1 cellular context compared by ENCODE assay signal in genomic region chr10:71981024-71981867, GRCh38.
TF ChIP-seq lines count a peak whose summit lies in the region.

No MANE protein-coding gene starts in this region.

TF ChIP-seq in HepG2, 621 proteins besides CTCF, POLR2A, EP300 and RAD21 (continued from another document and continues in another):
- TF ChIP-seq ATF2 (CRISPR knock-in tag; IDR thresholded peaks at IDR 0.05) = no peak
- TF ChIP-seq CHD4 (IDR thresholded peaks at IDR 0.05; ENCODE audit: borderline replicate concordance, low read length) = 0 out of 2 replicates have a peak, but pooled peaks have one; percentile 33
- no peak for TF ChIP-seq ZNF460 (CRISPR knock-in tag; IDR thresholded peaks at IDR 0.05; ENCODE audit: borderline replicate concordance)
- TF ChIP-seq POLR2AphosphoS5 (IDR thresholded peaks at IDR 0.05; ENCODE audit: low read depth, low read length) = no peak
- TF ChIP-seq DDIT3 (CRISPR knock-in tag; IDR thresholded peaks at IDR 0.05) = no peak
- no peak for TF ChIP-seq TRIM24 (CRISPR knock-in tag; IDR thresholded peaks at IDR 0.05)
- TF ChIP-seq MIER3 (CRISPR knock-in tag; IDR thresholded peaks at IDR 0.05; ENCODE audit: borderline replicate concordance) = no peak
- 0 out of 2 replicates have a peak, but pooled peaks have one; percentile 24 for TF ChIP-seq HDAC1 (CRISPR knock-in tag; IDR thresholded peaks at IDR 0.05)
- TF ChIP-seq RCOR2 (CRISPR knock-in tag; IDR thresholded peaks at IDR 0.05) = peak; percentile 66; the same call in 1 of the 2 replicates
- no peak for TF ChIP-seq ZNF850 (CRISPR knock-in tag; conservative IDR thresholded peaks at IDR 0.05)
- peak; percentile 15; the same call in 1 of the 2 replicates for TF ChIP-seq NFKB2 (CRISPR knock-in tag; IDR thresholded peaks at IDR 0.05; ENCODE audit: borderline replicate concordance)
- TF ChIP-seq ZFAT (CRISPR knock-in tag; conservative IDR thresholded peaks at IDR 0.05) = no peak
- no peak for TF ChIP-seq MAFG (CRISPR knock-in tag; IDR thresholded peaks at IDR 0.05)
- no peak for TF ChIP-seq HBP1 (CRISPR knock-in tag; IDR thresholded peaks at IDR 0.05; ENCODE audit: low read depth)
- no peak for TF ChIP-seq ZEB1 (IDR thresholded peaks at IDR 0.05; ENCODE audit: insufficient replicate concordance, low read depth)
- no peak for TF ChIP-seq JUND (CRISPR knock-in tag; IDR thresholded peaks at IDR 0.05)
- TF ChIP-seq ZNF362 (CRISPR knock-in tag; IDR thresholded peaks at IDR 0.05; ENCODE audit: borderline replicate concordance) = no peak
- TF ChIP-seq SIN3B (IDR thresholded peaks at IDR 0.05; ENCODE audit: low read length) = no peak
- TF ChIP-seq ZNF550 (CRISPR knock-in tag; IDR thresholded peaks at IDR 0.05; ENCODE audit: borderline replicate concordance) = no peak
- TF ChIP-seq ZBTB7B (CRISPR knock-in tag; IDR thresholded peaks at IDR 0.05) = peak; percentile 72
- TF ChIP-seq RBFOX2 (IDR thresholded peaks at IDR 0.05; ENCODE audit: low read depth, low read length) = peak; percentile 58
- TF ChIP-seq HNRNPH1 (optimal IDR thresholded peaks at IDR 0.05; ENCODE audit: low read depth, low read length) = no peak
- TF ChIP-seq ZNF652 (CRISPR knock-in tag; IDR thresholded peaks at IDR 0.05; ENCODE audit: borderline replicate concordance, low read depth) = no peak
- TF ChIP-seq ZNF552 (CRISPR knock-in tag; IDR thresholded peaks at IDR 0.05; ENCODE audit: borderline replicate concordance) = no peak
- no peak for TF ChIP-seq GLI4 (CRISPR knock-in tag; IDR thresholded peaks at IDR 0.05; ENCODE audit: borderline replicate concordance)
- no peak for TF ChIP-seq SYNCRIP (IDR thresholded peaks at IDR 0.05; ENCODE audit: insufficient read depth, low read depth, low read length)
- TF ChIP-seq RFX1 (IDR thresholded peaks at IDR 0.05) = no peak
- TF ChIP-seq CBFB (CRISPR knock-in tag; IDR thresholded peaks at IDR 0.05) = no peak
- no peak for TF ChIP-seq FOXA1 (IDR thresholded peaks at IDR 0.05)
- 0 out of 2 replicates have a peak, but pooled peaks have one; percentile 2 for TF ChIP-seq FOXA1 (CRISPR knock-in tag; IDR thresholded peaks at IDR 0.05)
- no peak for TF ChIP-seq ZC3H13 (CRISPR knock-in tag; IDR thresholded peaks at IDR 0.05)
- TF ChIP-seq ZNF709 (CRISPR knock-in tag; IDR thresholded peaks at IDR 0.05) = no peak
- peak; percentile 49; the same call in 1 of the 2 replicates for TF ChIP-seq BCL6 (CRISPR knock-in tag; IDR thresholded peaks at IDR 0.05)
- TF ChIP-seq ZSCAN9 (CRISPR knock-in tag; IDR thresholded peaks at IDR 0.05; ENCODE audit: borderline replicate concordance) = 0 out of 2 replicates have a peak, but pooled peaks have one; percentile 28
- TF ChIP-seq RFXAP (CRISPR knock-in tag; IDR thresholded peaks at IDR 0.05; ENCODE audit: borderline replicate concordance) = no peak
- TF ChIP-seq ZNF496 (CRISPR knock-in tag; IDR thresholded peaks at IDR 0.05; ENCODE audit: insufficient replicate concordance) = no peak
- no peak for TF ChIP-seq ATF5 (CRISPR knock-in tag; IDR thresholded peaks at IDR 0.05; ENCODE audit: low read depth)
- no peak for TF ChIP-seq ZNF670 (CRISPR knock-in tag; IDR thresholded peaks at IDR 0.05; ENCODE audit: borderline replicate concordance)
- TF ChIP-seq ZNF549 (CRISPR knock-in tag; IDR thresholded peaks at IDR 0.05) = no peak
- no peak for TF ChIP-seq MXD4 (CRISPR knock-in tag; IDR thresholded peaks at IDR 0.05)
- no peak; the same call in 1 of the 2 replicates for TF ChIP-seq CREM (IDR thresholded peaks at IDR 0.05)
- no peak for TF ChIP-seq CREM (CRISPR knock-in tag; IDR thresholded peaks at IDR 0.05)
- no peak for TF ChIP-seq NR2C2 (CRISPR knock-in tag; IDR thresholded peaks at IDR 0.05; ENCODE audit: borderline replicate concordance)
- no peak for TF ChIP-seq ZNF382 (CRISPR knock-in tag; IDR thresholded peaks at IDR 0.05; ENCODE audit: borderline replicate concordance)
- no peak for TF ChIP-seq ZBTB21 (CRISPR knock-in tag; IDR thresholded peaks at IDR 0.05)
- peak; percentile 56; the same call in 1 of the 2 replicates for TF ChIP-seq ZBTB10 (CRISPR knock-in tag; IDR thresholded peaks at IDR 0.05; ENCODE audit: borderline replicate concordance)
- no peak for TF ChIP-seq NONO (IDR thresholded peaks at IDR 0.05)
- 0 out of 2 replicates have a peak, but pooled peaks have one; percentile 20 for TF ChIP-seq NONO (CRISPR knock-in tag; conservative IDR thresholded peaks at IDR 0.05)
- TF ChIP-seq TAF15 (IDR thresholded peaks at IDR 0.05; ENCODE audit: low read depth, low read length, poor library complexity, severe bottlenecking) = no peak
- no peak for TF ChIP-seq FOXM1 (CRISPR knock-in tag; IDR thresholded peaks at IDR 0.05)
- no peak for TF ChIP-seq SRSF4 (IDR thresholded peaks at IDR 0.05; ENCODE audit: low read depth, low read length, poor library complexity, severe bottlenecking)
- no peak for TF ChIP-seq ELF4 (CRISPR knock-in tag; IDR thresholded peaks at IDR 0.05; ENCODE audit: borderline replicate concordance)
- TF ChIP-seq ZNF318 (CRISPR knock-in tag; IDR thresholded peaks at IDR 0.05) = no peak
- TF ChIP-seq PPARG (CRISPR knock-in tag; conservative IDR thresholded peaks at IDR 0.05) = peak; percentile 35; the same call in 1 of the 2 replicates
- TF ChIP-seq ZNF274 (CRISPR knock-in tag; IDR thresholded peaks at IDR 0.05) = 0 out of 2 replicates have a peak, but pooled peaks have one; percentile 23
- TF ChIP-seq ZNF616 (CRISPR knock-in tag; IDR thresholded peaks at IDR 0.05; ENCODE audit: low read depth) = no peak
- TF ChIP-seq MYPOP (CRISPR knock-in tag; IDR thresholded peaks at IDR 0.05) = no peak
